In genomic region chr22:18048441-18048898, GRCh38 we compare ENCODE assay signal across 12 cellular contexts. TPM values are rescaled to one million over a fixed set of nuclear protein-coding genes. Genes with fewer than 3 reads are reported as not detected.
DNase-seq lines count a peak whose midpoint lies in the region; ATAC-seq and TF ChIP-seq lines count a peak whose summit lies in the region.
"Had no signal": no experiment of that assay in that cellular context is flagged by ENCODE, and none has a peak within 500 bp of the region (broad histone marks: within the 10 kb centered on the region; RNA-seq: fewer than 3 reads in every experiment).

No MANE protein-coding gene starts in this region.

- H3K4me3 ChIP-seq in BE2C (ENCODE audit: low read depth, low read length) (peak overlapping the region; percentile 25; the same call in 1 of the 2 replicates), gastrocnemius medialis (peak overlapping the region in 3 of 4 donors; percentile 0 to 45 (median 5))
- H3K4me3 ChIP-seq: body of pancreas had no signal

- peak in 1 of 2 donors; percentile 47 for TF ChIP-seq POLR2A in gastrocnemius medialis (IDR thresholded peaks at IDR 0.05)

- in situ Hi-C loops in gastrocnemius medialis (cut with MboI; ENCODE audit: low sequenced_read_pairs in 4 of 4) = no loop called here

- H3K27ac ChIP-seq in foreskin keratinocyte (no peak overlapping the region), gastrocnemius medialis (peak overlapping the region in 3 of 4 donors; percentile 11 to 63 (median 31))
- H3K27ac ChIP-seq: body of pancreas had no signal

- H3K27me3 ChIP-seq in BE2C (peaks cover 8% of the 10 kb centered on the region; the same call in 1 of the 2 replicates), foreskin keratinocyte (no peaks in the 10 kb centered on the region), gastrocnemius medialis (no peaks in the 10 kb centered on the region)
- H3K27me3 ChIP-seq: body of pancreas had no signal

- ATAC-seq in foreskin keratinocyte = peak; percentile 76
- peak; percentile 31 to 52 for ATAC-seq in gastrocnemius medialis
- ATAC-seq in GM21423 (IDR thresholded peaks at IDR 0.05; ENCODE audit: unreplicated experiment) = no peak
- ATAC-seq: activated T-cell treated with anti-CD3 and anti-CD28 coated beads, Interleukin-2, amount 50 U/mL, for 72 hours; body of pancreas had no signal

- H3K4me1 ChIP-seq in BE2C (no peaks in the 10 kb centered on the region), foreskin keratinocyte (peaks cover 3% of the 10 kb centered on the region), gastrocnemius medialis (peaks cover 18 to 21% of the 10 kb centered on the region in 2 donors)

- TF ChIP-seq CTCF in BE2C (IDR thresholded peaks at IDR 0.05; ENCODE audit: low read depth, low read length) = no peak
- no peak for TF ChIP-seq CTCF in foreskin keratinocyte (conservative IDR thresholded peaks at IDR 0.05)
- TF ChIP-seq CTCF in gastrocnemius medialis (IDR thresholded peaks at IDR 0.05 in 4 of 5, conservative IDR thresholded peaks at IDR 0.05 in 1 of 5) = no peak

- H3K9me3 ChIP-seq in BE2C (no peaks in the 10 kb centered on the region), gastrocnemius medialis (no peaks in the 10 kb centered on the region)
- H3K9me3 ChIP-seq: body of pancreas had no signal

- intact Hi-C loops in gastrocnemius medialis (cut with DNase I; ENCODE audit: low total_unique reads) = no loop called here

- peak; percentile 22 for DNase-seq in BE2C
- DNase-seq in RPMI7951 (ENCODE audit: low read depth) = peak; percentile 92
- DNase-seq in foreskin keratinocyte = peak in 1 of 2 donors; percentile 65
- no peak for DNase-seq in gastrocnemius medialis
- no peak for DNase-seq in effector CD8-positive, alpha-beta T cell (lab: John Stamatoyannopoulos, UW)
- no peak for DNase-seq in NCI-H524 treated with DMSO at 0.1 percent for 48 hours (lab: John Stamatoyannopoulos, UW)
- DNase-seq in stimulated activated CD4-positive, alpha-beta T cell treated with anti-CD3 and anti-CD28 coated beads, Interleukin-2, amount 100 ng/mL, for 48 hours = no peak
- DNase-seq: activated T-cell treated with anti-CD3 and anti-CD28 coated beads, Interleukin-2, amount 50 U/mL, for 72 hours; body of pancreas; islet precursor cell; NCI-H345 had no signal

- no peaks in the 10 kb centered on the region for H3K36me3 ChIP-seq in BE2C
- no peaks in the 10 kb centered on the region for H3K36me3 ChIP-seq in gastrocnemius medialis

RNA-seq across cellular contexts. Expression of gene MICAL3, which starts 24.1 kb away (rescaled TPM):
- polyA plus RNA-seq in BE2C (2012; ENCODE audit: insufficient read depth, insufficient read length, low read depth) = 34.3 TPM
- total RNA-seq in RPMI7951 (2014; rRNA removed; shearing (Covaris generic)) = 16.0 and 17.0 TPM in 2 replicates
- total RNA-seq in foreskin keratinocyte (59.6 and 68.0 TPM in 2 replicates), gastrocnemius medialis (1 to 10 TPM; 6.0 to 9.8 (median 8.1) TPM)
- 5.3 and 7.0 TPM in 2 replicates for polyA plus RNA-seq in foreskin keratinocyte

RNA-seq across cellular contexts. Expression of gene PEX26, which starts 29.3 kb away (rescaled TPM):
- 15.3 TPM for polyA plus RNA-seq in BE2C (2012; ENCODE audit: insufficient read depth, insufficient read length, low read depth)
- 10.2 and 11.5 TPM in 2 replicates for total RNA-seq in RPMI7951 (2014; rRNA removed; shearing (Covaris generic))
- 25.7 and 29.1 TPM in 2 replicates for total RNA-seq in foreskin keratinocyte
- polyA plus RNA-seq in foreskin keratinocyte = 10.7 and 11.5 TPM in 2 replicates
- 10 to 100 TPM; 16.4 to 24.7 (median 16.8) TPM for total RNA-seq in gastrocnemius medialis

Comparison
In these comparisons a context has a peak if more than half of its experiments do, and no peak if none do; other contexts are left out.
1. DNase-seq: peak in BE2C (single experiment) and RPMI7951 (single experiment); none in gastrocnemius medialis (0 of 2), effector CD8-positive, alpha-beta T cell (single experiment), NCI-H524 treated with DMSO at 0.1 percent for 48 hours (single experiment) and stimulated activated CD4-positive, alpha-beta T cell treated with anti-CD3 and anti-CD28 coated beads, Interleukin-2, amount 100 ng/mL, for 48 hours (0 of 2).